In the genomic region with DNA sequence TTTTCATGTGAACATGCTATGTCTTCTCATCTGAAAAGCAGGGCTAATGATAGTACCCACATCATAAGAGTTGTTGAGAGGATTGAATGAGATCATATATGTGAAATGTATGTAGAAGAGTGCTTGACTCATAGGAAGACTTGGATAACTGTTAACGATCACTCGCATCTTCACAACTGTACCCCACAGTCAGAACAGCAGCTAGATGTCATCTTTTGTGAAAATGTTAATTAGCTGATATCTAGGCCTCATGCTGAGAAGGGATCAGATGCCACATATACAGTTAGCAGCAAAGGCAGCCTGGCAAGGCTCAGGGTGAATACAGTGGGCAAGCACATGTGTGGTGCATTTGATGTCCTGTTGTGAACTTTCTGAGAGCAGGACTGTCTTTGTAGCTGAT, we compare ENCODE assay signal across 18 cellular contexts. TPM values are rescaled to one million over a fixed set of nuclear protein-coding genes. Genes with fewer than 3 reads are reported as not detected.
A peak's percentile ranks its signal among the peaks of the same experiment; 100 is the strongest.
DNase-seq lines count a peak whose midpoint lies in the region; ATAC-seq and TF ChIP-seq lines count a peak whose summit lies in the region.
"Had no signal": no experiment of that assay in that cellular context is flagged by ENCODE, and none has a peak within 500 bp of the region (broad histone marks: within the 10 kb centered on the region; RNA-seq: fewer than 3 reads in every experiment).

No MANE protein-coding gene starts in this region.

- CTCF ChIA-PET in activated CD8-positive, alpha-beta T cell treated with anti-CD3 and anti-CD28 coated beads for 36 hours (lab: Charles Lee): no interaction called here
- CTCF ChIA-PET in activated CD8-positive, alpha-beta T cell treated with anti-CD3 and anti-CD28 coated beads, Interleukin-2, amount 10 ng/mL, durations not matched to agents 7 days and 5 days (lab: Charles Lee): interaction anchor here (1.3 kb wide), 1 partner anchor 9 kb away, joined by 4 read pairs; no protein-coding TSS in a partner anchor
- CTCF ChIA-PET in Panc1 (lab: Charles Lee): interaction anchor here (0.8 kb wide), 1 partner anchor 110 kb away, joined by 6 read pairs; no protein-coding TSS in a partner anchor

- no peaks in the 10 kb centered on the region for H3K9me3 Mint-ChIP-seq in activated CD8-positive, alpha-beta T cell treated with anti-CD3 and anti-CD28 coated beads for 36 hours
- H3K9me3 Mint-ChIP-seq in activated CD8-positive, alpha-beta T cell treated with anti-CD3 and anti-CD28 coated beads, Interleukin-2, amount 10 ng/mL, durations not matched to agents 7 days and 5 days (ENCODE audit: insufficient read depth): no peaks in the 10 kb centered on the region

- H2BK12ac ChIP-seq in trophoblast cell (ENCODE audit: low read length): no peak overlapping the region

- no peak overlapping the region for H4K12ac ChIP-seq in trophoblast cell (ENCODE audit: low read depth, low read length)

- POLR2A ChIA-PET in activated CD8-positive, alpha-beta T cell treated with anti-CD3 and anti-CD28 coated beads for 36 hours (lab: Charles Lee): interaction anchor here (0.9 kb wide), 1 partner anchor 10 kb away, joined by 3 read pairs; no protein-coding TSS in a partner anchor
- POLR2A ChIA-PET in activated CD8-positive, alpha-beta T cell treated with anti-CD3 and anti-CD28 coated beads, Interleukin-2, amount 10 ng/mL, durations not matched to agents 7 days and 5 days (lab: Charles Lee): no interaction called here
- POLR2A ChIA-PET in Panc1 (lab: Charles Lee): interaction anchor here (1.2 kb wide), 1 partner anchor 20 kb away, joined by 3 read pairs; no protein-coding TSS in a partner anchor

- no peak overlapping the region for H3K4ac ChIP-seq in trophoblast cell (ENCODE audit: low read depth, low read length)

- H3K14ac ChIP-seq in trophoblast cell (ENCODE audit: low read length): no peak overlapping the region

- TF ChIP-seq CTCF in activated CD8-positive, alpha-beta T cell treated with anti-CD3 and anti-CD28 coated beads for 36 hours (IDR thresholded peaks at IDR 0.05): no peak
- TF ChIP-seq CTCF in GM12865 (IDR thresholded peaks at IDR 0.05; ENCODE audit: insufficient read depth, low read depth, low read length, missing control alignments) (no peak), Panc1 (IDR thresholded peaks at IDR 0.05) (no peak)

- peaks cover 2% of the 10 kb centered on the region for H3K27me3 Mint-ChIP-seq in activated CD8-positive, alpha-beta T cell treated with anti-CD3 and anti-CD28 coated beads for 36 hours
- no peaks in the 10 kb centered on the region for H3K27me3 Mint-ChIP-seq in activated CD8-positive, alpha-beta T cell treated with anti-CD3 and anti-CD28 coated beads, Interleukin-2, amount 10 ng/mL, durations not matched to agents 7 days and 5 days (ENCODE audit: low read depth)

- H3K18ac ChIP-seq in trophoblast cell (ENCODE audit: low read length): no peak overlapping the region

- H2AK5ac ChIP-seq in trophoblast cell (ENCODE audit: low read length): no peak overlapping the region

- H3K9me3 ChIP-seq in Panc1 (ENCODE audit: control insufficient read depth, insufficient read depth, low read depth, low read length) (no peaks in the 10 kb centered on the region), trophoblast cell (ENCODE audit: insufficient read depth, low read depth, low read length) (no peaks in the 10 kb centered on the region)
- H3K9me3 ChIP-seq: A549; BLaER1 treated with 17β-estradiol and CSF1 and Interleukin-3, amounts not matched to agents 10 nM and 100 nM had no signal

- no peak overlapping the region for H3K4me3 Mint-ChIP-seq in activated CD8-positive, alpha-beta T cell treated with anti-CD3 and anti-CD28 coated beads for 36 hours
- no peak overlapping the region for H3K4me3 Mint-ChIP-seq in activated CD8-positive, alpha-beta T cell treated with anti-CD3 and anti-CD28 coated beads, Interleukin-2, amount 10 ng/mL, durations not matched to agents 7 days and 5 days

- H3K36me3 ChIP-seq in Panc1 (ENCODE audit: control insufficient read depth, insufficient read depth, low read length) (peaks cover 19% of the 10 kb centered on the region; the same call in 1 of the 2 replicates), trophoblast cell (ENCODE audit: control insufficient read depth in 1 of 2, insufficient read depth in 2 of 2, low read length in 2 of 2) (no peaks in the 10 kb centered on the region)

- H2BK5ac ChIP-seq in trophoblast cell (ENCODE audit: low read depth, low read length, poor library complexity): no peak overlapping the region

- no peak overlapping the region for H2BK120ac ChIP-seq in trophoblast cell (ENCODE audit: insufficient read depth, low read length, poor library complexity)

- no peak for DNase-seq in activated CD8-positive, alpha-beta T cell treated with anti-CD3 and anti-CD28 coated beads for 36 hours
- no peak for DNase-seq in activated CD8-positive, alpha-beta T cell treated with anti-CD3 and anti-CD28 coated beads, Interleukin-2, amount 10 ng/mL, durations not matched to agents 7 days and 5 days
- peak; percentile 47 for DNase-seq in GM12865 (ENCODE audit: low read depth)
- no peak for DNase-seq in Panc1 (ENCODE audit: low read depth, low spot score)
- DNase-seq in trophoblast cell: no peak
- DNase-seq in NCI-H524 (lab: John Stamatoyannopoulos, UW): no peak
- no peak for DNase-seq in NCI-H2196 (lab: John Stamatoyannopoulos, UW; ENCODE audit: unreplicated experiment)
- no peak for DNase-seq in CD1c-positive myeloid dendritic cell (ENCODE audit: extremely low spot score)
- DNase-seq: GF-D8, GM23248, NCI-H2029, NCI-H510A treated with DMSO at 0.1 percent for 48 hours, PC-9 had no signal

- H3K27ac Mint-ChIP-seq in activated CD8-positive, alpha-beta T cell treated with anti-CD3 and anti-CD28 coated beads for 36 hours: no peak overlapping the region
- no peak overlapping the region for H3K27ac Mint-ChIP-seq in activated CD8-positive, alpha-beta T cell treated with anti-CD3 and anti-CD28 coated beads, Interleukin-2, amount 10 ng/mL, durations not matched to agents 7 days and 5 days

- ATAC-seq in activated CD8-positive, alpha-beta T cell treated with anti-CD3 and anti-CD28 coated beads for 36 hours: peak; percentile 42
- ATAC-seq in activated CD8-positive, alpha-beta T cell treated with anti-CD3 and anti-CD28 coated beads, Interleukin-2, amount 10 ng/mL, durations not matched to agents 7 days and 5 days: no peak
- peak; percentile 57; the same call in 1 of the 2 replicates for ATAC-seq in Panc1
- ATAC-seq: HCT116, Right ventricle myocardium inferior had no signal

- H3K4me1 Mint-ChIP-seq in activated CD8-positive, alpha-beta T cell treated with anti-CD3 and anti-CD28 coated beads for 36 hours (ENCODE audit: low read depth): peaks cover 7% of the 10 kb centered on the region
- H3K4me1 Mint-ChIP-seq in activated CD8-positive, alpha-beta T cell treated with anti-CD3 and anti-CD28 coated beads, Interleukin-2, amount 10 ng/mL, durations not matched to agents 7 days and 5 days (ENCODE audit: low read depth): no peaks in the 10 kb centered on the region

- H3K4me1 ChIP-seq in Panc1 (ENCODE audit: control insufficient read depth, insufficient read depth, low read length) (peaks cover 38% of the 10 kb centered on the region), trophoblast cell (ENCODE audit: control insufficient read depth in 1 of 2, insufficient read depth in 2 of 2, low read length in 2 of 2) (no peaks in the 10 kb centered on the region)
- H3K4me1 ChIP-seq: BLaER1 treated with 17β-estradiol and CSF1 and Interleukin-3, amounts not matched to agents 10 nM and 100 nM had no signal

- H4K91ac ChIP-seq in trophoblast cell (ENCODE audit: low read depth, low read length): no peak overlapping the region

- H3K23ac ChIP-seq in trophoblast cell (ENCODE audit: low read length): peak overlapping the region; percentile 53

- no peaks in the 10 kb centered on the region for H3K79me2 ChIP-seq in trophoblast cell (ENCODE audit: control insufficient read depth, insufficient read depth, low read length, poor library complexity)

- no peak overlapping the region for H3K4me2 ChIP-seq in trophoblast cell (ENCODE audit: low read length)
- H3K4me2 ChIP-seq: A549; BLaER1 treated with 17β-estradiol and CSF1 and Interleukin-3, amounts not matched to agents 10 nM and 100 nM; PC-9 had no signal

- no peak overlapping the region for H3K9ac ChIP-seq in trophoblast cell (ENCODE audit: low read length)
- H3K9ac ChIP-seq: BLaER1 treated with 17β-estradiol and CSF1 and Interleukin-3, amounts not matched to agents 10 nM and 100 nM; GM23248 had no signal

- H2AFZ ChIP-seq in trophoblast cell (ENCODE audit: insufficient read depth, low read length, poor library complexity): no peak overlapping the region
- H2AFZ ChIP-seq: GM23248, PC-9 had no signal

- H3K36me3 Mint-ChIP-seq in activated CD8-positive, alpha-beta T cell treated with anti-CD3 and anti-CD28 coated beads for 36 hours (ENCODE audit: low read depth): no peaks in the 10 kb centered on the region
- peaks cover 7% of the 10 kb centered on the region for H3K36me3 Mint-ChIP-seq in activated CD8-positive, alpha-beta T cell treated with anti-CD3 and anti-CD28 coated beads, Interleukin-2, amount 10 ng/mL, durations not matched to agents 7 days and 5 days (ENCODE audit: low read depth)

- no CpG with 5 or more reads among the region's 2 CpGs for WGBS in trophoblast cell (ENCODE audit: extremely low coverage, insufficient coverage, insufficient read length)

- H3K27me3 ChIP-seq in Panc1 (ENCODE audit: control insufficient read depth, insufficient read depth, low read length) (no peaks in the 10 kb centered on the region), trophoblast cell (ENCODE audit: insufficient read depth, low read length) (no peaks in the 10 kb centered on the region)
- H3K27me3 ChIP-seq: BLaER1 treated with 17β-estradiol and CSF1 and Interleukin-3, amounts not matched to agents 10 nM and 100 nM had no signal

- intact Hi-C loops in activated CD8-positive, alpha-beta T cell treated with anti-CD3 and anti-CD28 coated beads for 36 hours (cut with micrococcal nuclease): loop anchor here (10.0 kb wide), 1 partner anchor 105 kb away; no protein-coding TSS in a partner anchor
- intact Hi-C loops in Panc1 (cut with micrococcal nuclease; ENCODE audit: unreplicated experiment): no loop called here

- in situ Hi-C loops in Panc1 (cut with HindIII; ENCODE audit: low pct_unique_long_range_greater_than_20kb, low sequenced_read_pairs): no loop called here

- BruUV-seq in Panc1 (replicated peaks; lab: Mats Ljungman, UMichigan): no TSS peak

- no peak overlapping the region for H3K4me3 ChIP-seq in GM12865 (ENCODE audit: low read depth, low read length)
- no peak overlapping the region for H3K4me3 ChIP-seq in Panc1 (ENCODE audit: low read depth in 2 of 2, low read length in 2 of 2)
- no peak overlapping the region for H3K4me3 ChIP-seq in trophoblast cell (ENCODE audit: low read depth, low read length)
- H3K4me3 ChIP-seq: A549; BLaER1 treated with 17β-estradiol and CSF1 and Interleukin-3, amounts not matched to agents 10 nM and 100 nM; GM23248; PC-9; SK-N-MC had no signal

- H3K79me1 ChIP-seq in trophoblast cell (ENCODE audit: low read length): no peaks in the 10 kb centered on the region

- no peak overlapping the region for H4K8ac ChIP-seq in trophoblast cell (ENCODE audit: low read depth, low read length)

- H3K27ac ChIP-seq in Panc1 (ENCODE audit: low read length) (peak overlapping the region; percentile 99), trophoblast cell (ENCODE audit: low read depth, low read length) (no peak overlapping the region)
- H3K27ac ChIP-seq: A549; BLaER1 treated with 17β-estradiol and CSF1 and Interleukin-3, amounts not matched to agents 10 nM and 100 nM; GM23248; PC-9; SK-N-MC had no signal

RNA-seq across cellular contexts. Expression of gene MAP3K20, which starts 24.2 kb away (rescaled TPM):
- total RNA-seq in activated CD8-positive, alpha-beta T cell treated with anti-CD3 and anti-CD28 coated beads for 36 hours: 10 to 100 TPM in 1 of 2 experiments, 1 to 10 TPM in 1; 8.0 to 10.2 TPM
- 10 to 100 TPM; 15.6 to 16.0 TPM for total RNA-seq in activated CD8-positive, alpha-beta T cell treated with anti-CD3 and anti-CD28 coated beads, Interleukin-2, amount 10 ng/mL, durations not matched to agents 7 days and 5 days
- total RNA-seq in Panc1 (2021; ENCODE audit: unreplicated experiment): 121 TPM
- 60.5 TPM for polyA plus RNA-seq in Panc1 (2012; ENCODE audit: insufficient read length)
- polyA plus RNA-seq in trophoblast cell (2013): 19.0 and 19.3 TPM in 2 replicates
